In genomic region chr4:74109116-74109791, GRCh38 we compare ENCODE assay signal across 1 cellular context.
TF ChIP-seq lines count a peak whose summit lies in the region.

No MANE protein-coding gene starts in this region.

TF ChIP-seq in H1, 55 proteins besides CTCF, POLR2A, EP300 and RAD21 (continued from another document):
- TF ChIP-seq TEAD4 (IDR thresholded peaks at IDR 0.05; ENCODE audit: low read depth, low read length): peak; percentile 64
- TF ChIP-seq SP2 (IDR thresholded peaks at IDR 0.05; ENCODE audit: low read length): no peak
- no peak for TF ChIP-seq KDM4A (IDR thresholded peaks at IDR 0.05; ENCODE audit: low read depth, low read length, severe bottlenecking)
- no peak for TF ChIP-seq RXRA (IDR thresholded peaks at IDR 0.05; ENCODE audit: insufficient read depth, low read depth, low read length)
- no peak for TF ChIP-seq ASH2L (IDR thresholded peaks at IDR 0.05; ENCODE audit: low read length)
TF ChIP-seq in H1: peak in this region for 1.
